ENCODE assay signal across 12 cellular contexts in genomic region chrX:47579537-47579936, GRCh38. TPM values are rescaled to one million over a fixed set of nuclear protein-coding genes. Genes with fewer than 3 reads are reported as not detected.
DNase-seq lines count a peak whose midpoint lies in the region; ATAC-seq and TF ChIP-seq lines count a peak whose summit lies in the region.
"Had no signal": no experiment of that assay in that cellular context is flagged by ENCODE, and none has a peak within 500 bp of the region (broad histone marks: within the 10 kb centered on the region; RNA-seq: fewer than 3 reads in every experiment).

No MANE protein-coding gene starts in this region.

- H3K4me3 Mint-ChIP-seq in HFFc6 = peak overlapping the region; percentile 81
- H3K4me3 Mint-ChIP-seq in activated T-helper 2 cell treated with anti-CD3 and anti-CD28 coated beads, Interferon-gamma antibody, Interleukin-2, Interleukin-4, amounts not matched to agents 10 μg/mL and 5 μg/mL and 100 μg/mL, durations not matched to agents 14 hours and 24 hours and 36 hours (ENCODE audit: low read depth) = no peak overlapping the region
- H3K4me3 Mint-ChIP-seq in neural progenitor cell = no peak overlapping the region
- H3K4me3 Mint-ChIP-seq: effector memory CD8-positive, alpha-beta T cell had no signal

- H2BK12ac ChIP-seq in mesenchymal stem cell (ENCODE audit: low read length in 2 of 2) = no peak overlapping the region

- H3K27ac Mint-ChIP-seq in HFFc6 (peak overlapping the region; percentile 95), neural progenitor cell (no peak overlapping the region)
- peak overlapping the region; percentile 62 for H3K27ac Mint-ChIP-seq in activated T-helper 2 cell treated with anti-CD3 and anti-CD28 coated beads, Interferon-gamma antibody, Interleukin-2, Interleukin-4, amounts not matched to agents 10 μg/mL and 5 μg/mL and 100 μg/mL, durations not matched to agents 14 hours and 24 hours and 36 hours
- H3K27ac Mint-ChIP-seq: effector memory CD8-positive, alpha-beta T cell had no signal

- intact Hi-C loops in activated T-helper 2 cell treated with anti-CD3 and anti-CD28 coated beads, Interferon-gamma antibody, Interleukin-2, Interleukin-4, amounts not matched to agents 10 μg/mL and 5 μg/mL and 100 μg/mL, durations not matched to agents 14 hours and 24 hours and 36 hours (cut with micrococcal nuclease) = no loop called here

- TF ChIP-seq CTCF in HFFc6 (IDR thresholded peaks at IDR 0.05) = no peak
- TF ChIP-seq CTCF in tibial nerve (IDR thresholded peaks at IDR 0.05) = no peak
- TF ChIP-seq CTCF in neural progenitor cell (IDR thresholded peaks at IDR 0.05) = no peak

- DNase-seq in EL = peak; percentile 59
- DNase-seq in HFFc6 = peak; percentile 40
- no peak for DNase-seq in activated T-helper 2 cell treated with anti-CD3 and anti-CD28 coated beads, Interferon-gamma antibody, Interleukin-2, Interleukin-4, amounts not matched to agents 10 μg/mL and 5 μg/mL and 100 μg/mL, durations not matched to agents 14 hours and 24 hours and 36 hours (ENCODE audit: low spot score)
- DNase-seq in mesenchymal stem cell = peak; percentile 91
- DNase-seq in tibial nerve (ENCODE audit: low spot score in 2 of 2) = no peak
- DNase-seq in neural progenitor cell (ENCODE audit: low spot score) = no peak
- no peak for DNase-seq in occipital lobe (lab: John Stamatoyannopoulos, UW)
- DNase-seq: effector memory CD8-positive, alpha-beta T cell; NCI-H774 had no signal

- TF ChIP-seq POLR2A in tibial nerve (IDR thresholded peaks at IDR 0.05) = no peak

- H3K36me3 Mint-ChIP-seq in HFFc6 (ENCODE audit: low read depth) (peaks cover 9% of the 10 kb centered on the region), neural progenitor cell (no peaks in the 10 kb centered on the region)
- H3K36me3 Mint-ChIP-seq in activated T-helper 2 cell treated with anti-CD3 and anti-CD28 coated beads, Interferon-gamma antibody, Interleukin-2, Interleukin-4, amounts not matched to agents 10 μg/mL and 5 μg/mL and 100 μg/mL, durations not matched to agents 14 hours and 24 hours and 36 hours (ENCODE audit: low read depth) = peaks cover 6% of the 10 kb centered on the region

- H4K91ac ChIP-seq in mesenchymal stem cell (ENCODE audit: low read length) = no peak overlapping the region

- 9% methylated on average over 8 of the region's 9 CpGs for WGBS in mesenchymal stem cell
- WGBS in tibial nerve, 2 donors = 61 to 74% methylated on average over 9 of the region's 9 CpGs

- no peak overlapping the region for H2AFZ ChIP-seq in mesenchymal stem cell (ENCODE audit: low read depth, low read length)
- H2AFZ ChIP-seq in neural progenitor cell (replicated peaks) = no peak overlapping the region

- H3K36me3 ChIP-seq in mesenchymal stem cell (ENCODE audit: control insufficient read depth in 1 of 2, insufficient read depth in 2 of 2, low read depth in 1 of 2, low read length in 2 of 2) = peaks cover 0 to 3% of the 10 kb centered on the region in 2 experiments
- no peaks in the 10 kb centered on the region for H3K36me3 ChIP-seq in tibial nerve
- H3K36me3 ChIP-seq in neural progenitor cell = no peaks in the 10 kb centered on the region
- H3K36me3 ChIP-seq: suprapubic skin had no signal

- H3K9me3 ChIP-seq in mesenchymal stem cell (ENCODE audit: control insufficient read depth, low read length) = peaks cover 2% of the 10 kb centered on the region
- no peaks in the 10 kb centered on the region for H3K9me3 ChIP-seq in tibial nerve
- H3K9me3 ChIP-seq in neural progenitor cell (ENCODE audit: low read depth) = no peaks in the 10 kb centered on the region
- H3K9me3 ChIP-seq: suprapubic skin had no signal

- H3F3A ChIP-seq in neural progenitor cell (ENCODE audit: low read depth) = no peaks in the 10 kb centered on the region

- H3K4me3 ChIP-seq in mesenchymal stem cell (ENCODE audit: insufficient read depth in 1 of 2, low read depth in 1 of 2, low read length in 2 of 2) = no peak overlapping the region
- no peak overlapping the region for H3K4me3 ChIP-seq in tibial nerve
- H3K4me3 ChIP-seq in neural progenitor cell = no peak overlapping the region
- H3K4me3 ChIP-seq: suprapubic skin had no signal

- peaks cover under 1% of the 10 kb centered on the region for H3K79me1 ChIP-seq in mesenchymal stem cell (replicated peaks; ENCODE audit: low read length, poor library complexity, severe bottlenecking)

- H3K27me3 ChIP-seq in mesenchymal stem cell (ENCODE audit: control insufficient read depth in 1 of 2, insufficient read depth in 1 of 2, low read length in 2 of 2) (no peaks in the 10 kb centered on the region), tibial nerve (no peaks in the 10 kb centered on the region), neural progenitor cell (no peaks in the 10 kb centered on the region)
- H3K27me3 ChIP-seq: suprapubic skin had no signal

- H3K4me1 Mint-ChIP-seq in HFFc6 (ENCODE audit: low read depth) (peaks cover 53% of the 10 kb centered on the region), neural progenitor cell (peaks cover 10% of the 10 kb centered on the region)
- peaks cover 32% of the 10 kb centered on the region for H3K4me1 Mint-ChIP-seq in activated T-helper 2 cell treated with anti-CD3 and anti-CD28 coated beads, Interferon-gamma antibody, Interleukin-2, Interleukin-4, amounts not matched to agents 10 μg/mL and 5 μg/mL and 100 μg/mL, durations not matched to agents 14 hours and 24 hours and 36 hours (ENCODE audit: low read depth)

- no peak overlapping the region for H3K23ac ChIP-seq in mesenchymal stem cell (ENCODE audit: low read length in 2 of 2)

- no peak overlapping the region for H2BK15ac ChIP-seq in mesenchymal stem cell (ENCODE audit: low read depth, poor library complexity, severe bottlenecking)

- no peak overlapping the region for H3K27ac ChIP-seq in mesenchymal stem cell (ENCODE audit: low read length, poor library complexity, severe bottlenecking)
- H3K27ac ChIP-seq in tibial nerve = no peak overlapping the region
- no peak overlapping the region for H3K27ac ChIP-seq in neural progenitor cell
- H3K27ac ChIP-seq: HL-60, suprapubic skin had no signal

- TF ChIP-seq EP300 in tibial nerve (IDR thresholded peaks at IDR 0.05) = peak in 1 of 2 donors; percentile 7

- H3K27me3 Mint-ChIP-seq in HFFc6 (ENCODE audit: insufficient read depth) = peaks cover 2% of the 10 kb centered on the region; the same call in 1 of the 2 replicates
- H3K27me3 Mint-ChIP-seq in activated T-helper 2 cell treated with anti-CD3 and anti-CD28 coated beads, Interferon-gamma antibody, Interleukin-2, Interleukin-4, amounts not matched to agents 10 μg/mL and 5 μg/mL and 100 μg/mL, durations not matched to agents 14 hours and 24 hours and 36 hours (ENCODE audit: low read depth) = no peaks in the 10 kb centered on the region
- peaks cover 7% of the 10 kb centered on the region for H3K27me3 Mint-ChIP-seq in neural progenitor cell (ENCODE audit: insufficient read depth, low read depth)
- H3K27me3 Mint-ChIP-seq: effector memory CD8-positive, alpha-beta T cell had no signal

- H3K9ac ChIP-seq in mesenchymal stem cell (ENCODE audit: low read length) (peak overlapping the region; percentile 45), neural progenitor cell (no peak overlapping the region)

- H2AK5ac ChIP-seq in mesenchymal stem cell (ENCODE audit: low read length, severe bottlenecking) = no peak overlapping the region

- no peak overlapping the region for H3K14ac ChIP-seq in mesenchymal stem cell (ENCODE audit: low read length in 2 of 2)

- no peak for ATAC-seq in HG02840 (IDR thresholded peaks at IDR 0.05; ENCODE audit: low FRiP score, unreplicated experiment)
- ATAC-seq: effector memory CD8-positive, alpha-beta T cell had no signal

- peak overlapping the region; percentile 37 to 81 for H3K4ac ChIP-seq in mesenchymal stem cell (ENCODE audit: low read depth in 1 of 2, low read length in 2 of 2)

- H3K9me3 Mint-ChIP-seq in HFFc6 (no peaks in the 10 kb centered on the region), neural progenitor cell (peaks cover 14% of the 10 kb centered on the region)
- H3K9me3 Mint-ChIP-seq in activated T-helper 2 cell treated with anti-CD3 and anti-CD28 coated beads, Interferon-gamma antibody, Interleukin-2, Interleukin-4, amounts not matched to agents 10 μg/mL and 5 μg/mL and 100 μg/mL, durations not matched to agents 14 hours and 24 hours and 36 hours = no peaks in the 10 kb centered on the region
- H3K9me3 Mint-ChIP-seq: effector memory CD8-positive, alpha-beta T cell had no signal

- peak overlapping the region; percentile 49 for H2BK120ac ChIP-seq in mesenchymal stem cell (ENCODE audit: low read depth, low read length)

- H4K20me1 ChIP-seq in neural progenitor cell (ENCODE audit: low read depth) = no peaks in the 10 kb centered on the region

- peak overlapping the region in 1 of 2 experiments; percentile 48 for H3K18ac ChIP-seq in mesenchymal stem cell (ENCODE audit: low read depth in 1 of 2, low read length in 2 of 2)

- H3K4me2 ChIP-seq in mesenchymal stem cell (ENCODE audit: low read length, poor library complexity, severe bottlenecking) (no peak overlapping the region), neural progenitor cell (no peak overlapping the region)

- H3K4me1 ChIP-seq in mesenchymal stem cell (ENCODE audit: control insufficient read depth, insufficient read depth, low read depth, low read length) (peaks cover 19% of the 10 kb centered on the region), tibial nerve (peaks cover 0 to 21% (median 2%) of the 10 kb centered on the region in 4 donors), neural progenitor cell (no peaks in the 10 kb centered on the region)

- H4K8ac ChIP-seq in mesenchymal stem cell (ENCODE audit: low read length) = no peak overlapping the region

- no peak overlapping the region for H2BK5ac ChIP-seq in mesenchymal stem cell (ENCODE audit: low read depth, low read length, poor library complexity, severe bottlenecking)

- H3K79me2 ChIP-seq in neural progenitor cell (ENCODE audit: low read depth) = no peaks in the 10 kb centered on the region

RNA-seq across cellular contexts. Expression of gene TIMP1, which starts 2.7 kb away (rescaled TPM):
- 1,000 to 10,000 TPM in 3 of 6 experiments, 100 to 1,000 TPM in 3; 815 to 1,568 (median 980) TPM for total RNA-seq in HFFc6 (2021; fragmentation: NEBNext Ultra II Directional; extraction: Animal tissue kit (Norgen Biotek cat#: 25700))
- total RNA-seq in activated T-helper 2 cell treated with anti-CD3 and anti-CD28 coated beads, Interferon-gamma antibody, Interleukin-2, Interleukin-4, amounts not matched to agents 10 μg/mL and 5 μg/mL and 100 μg/mL, durations not matched to agents 14 hours and 24 hours and 36 hours = 76.5 and 77.1 TPM in 2 replicates
- polyA plus RNA-seq in mesenchymal stem cell (2013, experiment 1 of 2) = 826 TPM
- polyA plus RNA-seq in mesenchymal stem cell (2013, experiment 2 of 2) = 856 TPM
- 100 to 1,000 TPM; 133 to 621 (median 176) TPM for total RNA-seq in tibial nerve
- total RNA-seq in neural progenitor cell (ENCODE audit: low replicate concordance) = 21.6 and 40.5 TPM in 2 replicates
- total RNA-seq in occipital lobe = 3.9 TPM

RNA-seq across cellular contexts. Expression of gene ARAF, which starts 18.5 kb away (rescaled TPM):
- total RNA-seq in HFFc6 (2021; fragmentation: NEBNext Ultra II Directional; extraction: Animal tissue kit (Norgen Biotek cat#: 25700)) = 10 to 100 TPM; 68.8 to 80.7 (median 75.3) TPM
- total RNA-seq in activated T-helper 2 cell treated with anti-CD3 and anti-CD28 coated beads, Interferon-gamma antibody, Interleukin-2, Interleukin-4, amounts not matched to agents 10 μg/mL and 5 μg/mL and 100 μg/mL, durations not matched to agents 14 hours and 24 hours and 36 hours = 85.3 and 86.1 TPM in 2 replicates
- polyA plus RNA-seq in mesenchymal stem cell (2013, experiment 1 of 2) = 54.0 TPM
- polyA plus RNA-seq in mesenchymal stem cell (2013, experiment 2 of 2) = 53.1 TPM
- total RNA-seq in tibial nerve = 10 to 100 TPM; 34.1 to 61.2 (median 40.8) TPM
- 17.4 and 31.3 TPM in 2 replicates for total RNA-seq in neural progenitor cell (ENCODE audit: low replicate concordance)
- total RNA-seq in occipital lobe = 7.3 TPM

RNA-seq across cellular contexts. Expression of gene SYN1, which starts 40.1 kb away (rescaled TPM):
- under 1 TPM in 5 of 6 experiments, not detected in 1; 0.13 to 0.31 (median 0.19) TPM for total RNA-seq in HFFc6 (2021; fragmentation: NEBNext Ultra II Directional; extraction: Animal tissue kit (Norgen Biotek cat#: 25700))
- 0.21 TPM in 2 replicates for total RNA-seq in activated T-helper 2 cell treated with anti-CD3 and anti-CD28 coated beads, Interferon-gamma antibody, Interleukin-2, Interleukin-4, amounts not matched to agents 10 μg/mL and 5 μg/mL and 100 μg/mL, durations not matched to agents 14 hours and 24 hours and 36 hours
- polyA plus RNA-seq in mesenchymal stem cell (2013, experiment 1 of 2) = 5.5 TPM
- polyA plus RNA-seq in mesenchymal stem cell (2013, experiment 2 of 2) = 5.5 TPM
- total RNA-seq in tibial nerve (1 to 10 TPM in 1 of 4 donors, under 1 TPM in 1, not detected in 2; 0.42 to 1.2 TPM), neural progenitor cell (ENCODE audit: low replicate concordance) (0.53 TPM in 1 of 2 replicates, not detected in the other), occipital lobe (17.5 TPM)

RNA-seq across cellular contexts. Expression of gene CFP, which starts 50.2 kb away (rescaled TPM):
- under 1 TPM; 0.05 to 0.28 (median 0.13) TPM for total RNA-seq in HFFc6 (2021; fragmentation: NEBNext Ultra II Directional; extraction: Animal tissue kit (Norgen Biotek cat#: 25700))
- 3.0 and 3.3 TPM in 2 replicates for total RNA-seq in activated T-helper 2 cell treated with anti-CD3 and anti-CD28 coated beads, Interferon-gamma antibody, Interleukin-2, Interleukin-4, amounts not matched to agents 10 μg/mL and 5 μg/mL and 100 μg/mL, durations not matched to agents 14 hours and 24 hours and 36 hours
- polyA plus RNA-seq in mesenchymal stem cell (2013, experiment 1 of 2) = 0.36 TPM
- polyA plus RNA-seq in mesenchymal stem cell (2013, experiment 2 of 2) = 0.26 TPM
- total RNA-seq in tibial nerve (10 to 100 TPM in 3 of 4 donors, 1 to 10 TPM in 1; 2.2 to 15.6 (median 12.1) TPM), neural progenitor cell (ENCODE audit: low replicate concordance) (0.06 and 0.40 TPM in 2 replicates), occipital lobe (0.62 TPM)

Comparison
In these comparisons a context has a peak if more than half of its experiments do, and no peak if none do; other contexts are left out.
1. DNase-seq: peak in EL (single experiment), HFFc6 (single experiment) and mesenchymal stem cell (single experiment); none in activated T-helper 2 cell treated with anti-CD3 and anti-CD28 coated beads, Interferon-gamma antibody, Interleukin-2, Interleukin-4, amounts not matched to agents 10 μg/mL and 5 μg/mL and 100 μg/mL, durations not matched to agents 14 hours and 24 hours and 36 hours (single experiment), tibial nerve (0 of 2), neural progenitor cell (single experiment) and occipital lobe (single experiment).